15 cellular contexts compared by ENCODE assay signal in the genomic region with DNA sequence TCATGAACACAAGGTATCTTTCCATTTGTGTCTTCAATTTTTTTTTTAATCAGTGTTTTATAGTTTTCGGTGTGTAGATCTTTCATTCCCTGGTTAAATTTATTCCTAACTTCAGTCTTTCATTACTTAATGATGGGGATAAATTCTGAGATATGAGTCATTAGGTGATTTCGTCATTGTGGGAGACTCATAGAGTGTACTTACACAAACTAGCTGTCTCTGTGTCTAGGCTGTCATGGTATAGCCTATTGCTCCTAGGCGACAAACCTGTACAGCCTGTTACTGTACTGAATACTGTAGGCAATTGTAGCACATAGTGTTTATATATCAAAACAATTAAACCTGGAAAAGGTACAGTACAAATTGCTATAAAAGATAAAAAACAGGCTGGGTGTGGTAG. TPM values are rescaled to one million over a fixed set of nuclear protein-coding genes. Genes with fewer than 3 reads are reported as not detected.
A peak's percentile ranks its signal among the peaks of the same experiment; 100 is the strongest.
DNase-seq lines count a peak whose midpoint lies in the region; ATAC-seq, FAIRE-seq and TF ChIP-seq lines count a peak whose summit lies in the region.
"Had no signal": no experiment of that assay in that cellular context is flagged by ENCODE, and none has a peak within 500 bp of the region (broad histone marks: within the 10 kb centered on the region; RNA-seq: fewer than 3 reads in every experiment).

No MANE protein-coding gene starts in this region.

- H3K4me1 ChIP-seq in GM23338 (ENCODE audit: insufficient read depth) = peaks cover 6% of the 10 kb centered on the region

- H3K27me3 ChIP-seq in GM23338 (ENCODE audit: insufficient read depth) = no peaks in the 10 kb centered on the region

- H3K36me3 Mint-ChIP-seq in progenitor cell of endocrine pancreas (ENCODE audit: insufficient read depth) (peaks cover 14% of the 10 kb centered on the region), GM23338 (ENCODE audit: low read depth) (peaks cover 9% of the 10 kb centered on the region; the same call in 2 of the 3 replicates)

- H3K4me1 Mint-ChIP-seq in progenitor cell of endocrine pancreas (ENCODE audit: low read depth) (no peaks in the 10 kb centered on the region), GM23338 (peaks cover 8% of the 10 kb centered on the region; the same call in 2 of the 3 replicates)

- H3K27ac ChIP-seq in GM23338 (ENCODE audit: low read depth) (no peak overlapping the region), substantia nigra (ENCODE audit: low read depth, low read length, poor library complexity, severe bottlenecking) (no peak overlapping the region)

- H3K27me3 Mint-ChIP-seq in progenitor cell of endocrine pancreas = no peaks in the 10 kb centered on the region
- peaks cover 5% of the 10 kb centered on the region for H3K27me3 Mint-ChIP-seq in GM23338 (ENCODE audit: insufficient read depth, low read depth, poor library complexity)
- H3K27me3 Mint-ChIP-seq: activated B cell treated with CpG ODN at 0.5 μM for 24 hours had no signal

- no peak overlapping the region for H3K4me2 ChIP-seq in GM23338

- H3K27ac Mint-ChIP-seq in progenitor cell of endocrine pancreas (peak overlapping the region; percentile 62), GM23338 (no peak overlapping the region)
- H3K27ac Mint-ChIP-seq: activated B cell treated with CpG ODN at 0.5 μM for 24 hours; activated T-helper 2 cell treated with anti-CD3 and anti-CD28 coated beads, Interferon-gamma antibody, Interleukin-2, Interleukin-4, amounts not matched to agents 10 μg/mL and 5 μg/mL and 100 μg/mL, durations not matched to agents 14 hours and 24 hours and 36 hours had no signal

- H4K20me1 ChIP-seq in GM23338 (replicated peaks; ENCODE audit: insufficient read depth) = 0 out of 2 replicates have a peak, but pooled peaks cover 1% of the 10 kb centered on the region

- peaks cover 59% of the 10 kb centered on the region for H3K79me2 ChIP-seq in GM23338 (replicated peaks; ENCODE audit: insufficient read depth)

- H3K9me3 Mint-ChIP-seq in progenitor cell of endocrine pancreas (ENCODE audit: low read depth) (peaks cover 17% of the 10 kb centered on the region), GM23338 (peaks cover 7% of the 10 kb centered on the region; the same call in 2 of the 3 replicates)

- H3K9me2 ChIP-seq in GM23338 (ENCODE audit: insufficient read depth) = no peaks in the 10 kb centered on the region

- no peak for ATAC-seq in GM23338
- ATAC-seq: left ventricle myocardium superior, Right ventricle myocardium inferior had no signal

- TF ChIP-seq CTCF in progenitor cell of endocrine pancreas (IDR thresholded peaks at IDR 0.05; ENCODE audit: unreplicated experiment) (no peak), GM23338 (conservative IDR thresholded peaks at IDR 0.05; ENCODE audit: low read depth in 2 of 2) (no peak)

- H3K36me3 ChIP-seq in GM23338 (ENCODE audit: insufficient read depth) = peaks cover 7% of the 10 kb centered on the region; the same call in 1 of the 2 replicates

- FAIRE-seq in endometrium (lab: Jason Lieb, UNC) = peak; percentile 12

- DNase-seq in GM03348 (ENCODE audit: low spot score) = peak; percentile 34
- DNase-seq in MV-4-11 (lab: John Stamatoyannopoulos, UW) = peak; percentile 45
- no peak for DNase-seq in progenitor cell of endocrine pancreas (ENCODE audit: low spot score, unreplicated experiment)
- no peak for DNase-seq in GM23338 (ENCODE audit: low spot score)
- DNase-seq in SKM-1 (lab: John Stamatoyannopoulos, UW; ENCODE audit: unreplicated experiment) = no peak
- DNase-seq in substantia nigra (lab: John Stamatoyannopoulos, UW) = no peak
- no peak for DNase-seq in NCI-H1436 treated with DMSO at 0.1 percent for 48 hours (lab: John Stamatoyannopoulos, UW)
- DNase-seq: activated B cell treated with CpG ODN at 0.5 μM for 24 hours, GDM1, left ventricle myocardium superior, NCI-H2171 treated with DMSO at 0.1 percent for 48 hours, nucleus accumbens had no signal

- H3K4me3 ChIP-seq in GM23338 = no peak overlapping the region

- no peak overlapping the region for H3K4me3 Mint-ChIP-seq in progenitor cell of endocrine pancreas (ENCODE audit: low read depth)
- H3K4me3 Mint-ChIP-seq in GM23338 = no peak overlapping the region
- H3K4me3 Mint-ChIP-seq: activated B cell treated with CpG ODN at 0.5 μM for 24 hours had no signal

- H2AFZ ChIP-seq in GM23338 = no peak overlapping the region

- no peaks in the 10 kb centered on the region for H3F3A ChIP-seq in GM23338 (replicated peaks; ENCODE audit: low read depth)

TF ChIP-seq in GM23338, 12 proteins besides CTCF, POLR2A, EP300 and RAD21 (continues in another document):
- TF ChIP-seq, protein P1, sequence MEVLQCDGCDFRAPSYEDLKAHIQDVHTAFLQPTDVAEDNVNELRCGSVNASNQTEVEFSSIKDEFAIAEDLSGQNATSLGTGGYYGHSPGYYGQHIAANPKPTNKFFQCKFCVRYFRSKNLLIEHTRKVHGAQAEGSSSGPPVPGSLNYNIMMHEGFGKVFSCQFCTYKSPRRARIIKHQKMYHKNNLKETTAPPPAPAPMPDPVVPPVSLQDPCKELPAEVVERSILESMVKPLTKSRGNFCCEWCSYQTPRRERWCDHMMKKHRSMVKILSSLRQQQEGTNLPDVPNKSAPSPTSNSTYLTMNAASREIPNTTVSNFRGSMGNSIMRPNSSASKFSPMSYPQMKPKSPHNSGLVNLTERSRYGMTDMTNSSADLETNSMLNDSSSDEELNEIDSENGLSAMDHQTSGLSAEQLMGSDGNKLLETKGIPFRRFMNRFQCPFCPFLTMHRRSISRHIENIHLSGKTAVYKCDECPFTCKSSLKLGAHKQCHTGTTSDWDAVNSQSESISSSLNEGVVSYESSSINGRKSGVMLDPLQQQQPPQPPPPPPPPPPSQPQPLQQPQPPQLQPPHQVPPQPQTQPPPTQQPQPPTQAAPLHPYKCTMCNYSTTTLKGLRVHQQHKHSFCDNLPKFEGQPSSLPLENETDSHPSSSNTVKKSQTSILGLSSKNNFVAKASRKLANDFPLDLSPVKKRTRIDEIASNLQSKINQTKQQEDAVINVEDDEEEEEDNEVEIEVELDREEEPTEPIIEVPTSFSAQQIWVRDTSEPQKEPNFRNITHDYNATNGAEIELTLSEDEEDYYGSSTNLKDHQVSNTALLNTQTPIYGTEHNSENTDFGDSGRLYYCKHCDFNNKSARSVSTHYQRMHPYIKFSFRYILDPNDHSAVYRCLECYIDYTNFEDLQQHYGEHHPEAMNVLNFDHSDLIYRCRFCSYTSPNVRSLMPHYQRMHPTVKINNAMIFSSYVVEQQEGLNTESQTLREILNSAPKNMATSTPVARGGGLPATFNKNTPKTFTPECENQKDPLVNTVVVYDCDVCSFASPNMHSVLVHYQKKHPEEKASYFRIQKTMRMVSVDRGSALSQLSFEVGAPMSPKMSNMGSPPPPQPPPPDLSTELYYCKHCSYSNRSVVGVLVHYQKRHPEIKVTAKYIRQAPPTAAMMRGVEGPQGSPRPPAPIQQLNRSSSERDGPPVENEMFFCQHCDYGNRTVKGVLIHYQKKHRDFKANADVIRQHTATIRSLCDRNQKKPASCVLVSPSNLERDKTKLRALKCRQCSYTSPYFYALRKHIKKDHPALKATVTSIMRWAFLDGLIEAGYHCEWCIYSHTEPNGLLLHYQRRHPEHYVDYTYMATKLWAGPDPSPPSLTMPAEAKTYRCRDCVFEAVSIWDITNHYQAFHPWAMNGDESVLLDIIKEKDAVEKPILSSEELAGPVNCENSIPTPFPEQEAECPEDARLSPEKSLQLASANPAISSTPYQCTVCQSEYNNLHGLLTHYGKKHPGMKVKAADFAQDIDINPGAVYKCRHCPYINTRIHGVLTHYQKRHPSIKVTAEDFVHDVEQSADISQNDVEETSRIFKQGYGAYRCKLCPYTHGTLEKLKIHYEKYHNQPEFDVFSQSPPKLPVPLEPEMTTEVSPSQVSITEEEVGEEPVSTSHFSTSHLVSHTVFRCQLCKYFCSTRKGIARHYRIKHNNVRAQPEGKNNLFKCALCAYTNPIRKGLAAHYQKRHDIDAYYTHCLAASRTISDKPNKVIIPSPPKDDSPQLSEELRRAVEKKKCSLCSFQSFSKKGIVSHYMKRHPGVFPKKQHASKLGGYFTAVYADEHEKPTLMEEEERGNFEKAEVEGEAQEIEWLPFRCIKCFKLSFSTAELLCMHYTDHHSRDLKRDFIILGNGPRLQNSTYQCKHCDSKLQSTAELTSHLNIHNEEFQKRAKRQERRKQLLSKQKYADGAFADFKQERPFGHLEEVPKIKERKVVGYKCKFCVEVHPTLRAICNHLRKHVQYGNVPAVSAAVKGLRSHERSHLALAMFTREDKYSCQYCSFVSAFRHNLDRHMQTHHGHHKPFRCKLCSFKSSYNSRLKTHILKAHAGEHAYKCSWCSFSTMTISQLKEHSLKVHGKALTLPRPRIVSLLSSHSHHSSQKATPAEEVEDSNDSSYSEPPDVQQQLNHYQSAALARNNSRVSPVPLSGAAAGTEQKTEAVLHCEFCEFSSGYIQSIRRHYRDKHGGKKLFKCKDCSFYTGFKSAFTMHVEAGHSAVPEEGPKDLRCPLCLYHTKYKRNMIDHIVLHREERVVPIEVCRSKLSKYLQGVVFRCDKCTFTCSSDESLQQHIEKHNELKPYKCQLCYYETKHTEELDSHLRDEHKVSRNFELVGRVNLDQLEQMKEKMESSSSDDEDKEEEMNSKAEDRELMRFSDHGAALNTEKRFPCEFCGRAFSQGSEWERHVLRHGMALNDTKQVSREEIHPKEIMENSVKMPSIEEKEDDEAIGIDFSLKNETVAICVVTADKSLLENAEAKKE (CRISPR knock-in tag; IDR thresholded peaks at IDR 0.05) = no peak
- TF ChIP-seq EZH2 (IDR thresholded peaks at IDR 0.05; ENCODE audit: low read depth, unreplicated experiment) = no peak
- TF ChIP-seq CREB1 (CRISPR knock-in tag; IDR thresholded peaks at IDR 0.05; ENCODE audit: low read depth) = no peak

RNA-seq across cellular contexts. Expression of a gene that starts 42.1 kb away (rescaled TPM):
- total RNA-seq in progenitor cell of endocrine pancreas = 32.8 and 34.1 TPM in 2 replicates
- total RNA-seq in GM23338 (2014; rRNA removed; shearing (Covaris generic)) = 31.1 and 31.7 TPM in 2 replicates
- 34.6 and 34.8 TPM in 2 replicates for polyA plus RNA-seq in GM23338 (2016; fragmentation: Nextera tagmentation; extraction: Ambion mirVana)

Comparison
In these comparisons a context has a peak if more than half of its experiments do, and no peak if none do; other contexts are left out.
1. DNase-seq: peak in GM03348 (single experiment) and MV-4-11 (single experiment); none in progenitor cell of endocrine pancreas (single experiment), GM23338 (single experiment), SKM-1 (single experiment), substantia nigra (0 of 49) and NCI-H1436 treated with DMSO at 0.1 percent for 48 hours (single experiment).